15 cellular contexts compared by ENCODE assay signal in genomic region chr7:102993532-102994029, GRCh38.
DNase-seq lines count a peak whose midpoint lies in the region; ATAC-seq and TF ChIP-seq lines count a peak whose summit lies in the region.
"Had no signal": no experiment of that assay in that cellular context is flagged by ENCODE, and none has a peak within 500 bp of the region (broad histone marks: within the 10 kb centered on the region; RNA-seq: fewer than 3 reads in every experiment).

No MANE protein-coding gene starts in this region.

- H3K4me3 Mint-ChIP-seq in activated T-helper 17 cell treated with anti-CD3 and anti-CD28 coated beads, Interleukin-2, amount 50 U/mL, for 72 hours, result no peak overlapping the region
- no peak overlapping the region for H3K4me3 Mint-ChIP-seq in activated CD8-positive, alpha-beta T cell treated with anti-CD3 and anti-CD28 coated beads, Interleukin-2, amount 10 ng/mL, durations not matched to agents 7 days and 5 days
- H3K4me3 Mint-ChIP-seq: activated CD4-positive, alpha-beta T cell treated with anti-CD3 and anti-CD28 coated beads, Interleukin-2, amount 10 ng/mL, durations not matched to agents 7 days and 5 days; activated naive CD8-positive, alpha-beta T cell had no signal

- no peaks in the 10 kb centered on the region for H3K27me3 ChIP-seq in PC-9 (ENCODE audit: insufficient read depth, low read depth)
- H3K27me3 ChIP-seq in skeletal muscle satellite cell (ENCODE audit: control insufficient read depth, insufficient read depth, low read length), result no peaks in the 10 kb centered on the region
- H3K27me3 ChIP-seq: SJCRH30 had no signal

- CTCF ChIA-PET in PC-9 (lab: Charles Lee), result no interaction called here
- CTCF ChIA-PET in activated CD8-positive, alpha-beta T cell treated with anti-CD3 and anti-CD28 coated beads, Interleukin-2, amount 10 ng/mL, durations not matched to agents 7 days and 5 days (lab: Charles Lee), result no interaction called here

- H4K20me1 ChIP-seq in PC-9 (ENCODE audit: insufficient read depth), result no peaks in the 10 kb centered on the region

- no peaks in the 10 kb centered on the region for H3K9me2 ChIP-seq in PC-9 (ENCODE audit: insufficient read depth)

- no peak overlapping the region for H2AFZ ChIP-seq in PC-9

- BruUV-seq in PC-9 (replicated peaks; lab: Mats Ljungman, UMichigan), result no TSS peak

- no peaks in the 10 kb centered on the region for H3K36me3 Mint-ChIP-seq in activated T-helper 17 cell treated with anti-CD3 and anti-CD28 coated beads, Interleukin-2, amount 50 U/mL, for 72 hours (ENCODE audit: low read depth)
- H3K36me3 Mint-ChIP-seq in activated CD8-positive, alpha-beta T cell treated with anti-CD3 and anti-CD28 coated beads, Interleukin-2, amount 10 ng/mL, durations not matched to agents 7 days and 5 days (ENCODE audit: low read depth), result no peaks in the 10 kb centered on the region
- H3K36me3 Mint-ChIP-seq: activated naive CD8-positive, alpha-beta T cell had no signal

- peaks cover 29% of the 10 kb centered on the region for H3F3A ChIP-seq in PC-9 (ENCODE audit: insufficient read depth, low read depth)

- H3K4me3 ChIP-seq in PC-9 (no peak overlapping the region), fibroblast of the aortic adventitia (ENCODE audit: low read depth, low read length) (no peak overlapping the region), skeletal muscle satellite cell (ENCODE audit: low read length) (no peak overlapping the region)
- H3K4me3 ChIP-seq: mucosa of descending colon, SJCRH30 had no signal

- TF ChIP-seq CTCF in PC-9 (conservative IDR thresholded peaks at IDR 0.05) (no peak), fibroblast of the aortic adventitia (IDR thresholded peaks at IDR 0.05; ENCODE audit: insufficient read depth, low read length) (no peak)

- H3K79me2 ChIP-seq in PC-9 (ENCODE audit: low read depth), result no peaks in the 10 kb centered on the region

- H3K9ac ChIP-seq in skeletal muscle satellite cell (ENCODE audit: low read depth, low read length), result peak overlapping the region; percentile 7

- no peak for ATAC-seq in activated T-helper 17 cell treated with anti-CD3 and anti-CD28 coated beads, Interleukin-2, amount 50 U/mL, for 72 hours (replicated peaks)
- no peak for ATAC-seq in activated CD8-positive, alpha-beta T cell treated with anti-CD3 and anti-CD28 coated beads, Interleukin-2, amount 10 ng/mL, durations not matched to agents 7 days and 5 days

- H3K4me2 ChIP-seq in PC-9 (no peak overlapping the region), skeletal muscle satellite cell (ENCODE audit: low read length) (peak overlapping the region; percentile 2)

- H3K36me3 ChIP-seq in PC-9 (ENCODE audit: low read depth) (no peaks in the 10 kb centered on the region), skeletal muscle satellite cell (ENCODE audit: insufficient read depth, low read length) (no peaks in the 10 kb centered on the region)
- H3K36me3 ChIP-seq: SJCRH30 had no signal

- peak overlapping the region; percentile 79 for H3K27ac ChIP-seq in PC-9
- H3K27ac ChIP-seq: SJCRH30 had no signal

- H3K27ac Mint-ChIP-seq in activated T-helper 17 cell treated with anti-CD3 and anti-CD28 coated beads, Interleukin-2, amount 50 U/mL, for 72 hours, result no peak overlapping the region
- H3K27ac Mint-ChIP-seq in activated CD8-positive, alpha-beta T cell treated with anti-CD3 and anti-CD28 coated beads, Interleukin-2, amount 10 ng/mL, durations not matched to agents 7 days and 5 days, result no peak overlapping the region
- H3K27ac Mint-ChIP-seq: activated CD4-positive, alpha-beta T cell treated with anti-CD3 and anti-CD28 coated beads, Interleukin-2, amount 10 ng/mL, durations not matched to agents 7 days and 5 days; activated naive CD8-positive, alpha-beta T cell had no signal

- POLR2A ChIA-PET in PC-9 (lab: Charles Lee; ENCODE audit: unreplicated experiment), result no interaction called here
- POLR2A ChIA-PET in activated CD8-positive, alpha-beta T cell treated with anti-CD3 and anti-CD28 coated beads, Interleukin-2, amount 10 ng/mL, durations not matched to agents 7 days and 5 days (lab: Charles Lee), result no interaction called here

- peaks cover 3% of the 10 kb centered on the region for H3K27me3 Mint-ChIP-seq in activated T-helper 17 cell treated with anti-CD3 and anti-CD28 coated beads, Interleukin-2, amount 50 U/mL, for 72 hours
- H3K27me3 Mint-ChIP-seq in activated CD8-positive, alpha-beta T cell treated with anti-CD3 and anti-CD28 coated beads, Interleukin-2, amount 10 ng/mL, durations not matched to agents 7 days and 5 days (ENCODE audit: low read depth), result no peaks in the 10 kb centered on the region
- H3K27me3 Mint-ChIP-seq: activated CD4-positive, alpha-beta T cell treated with anti-CD3 and anti-CD28 coated beads, Interleukin-2, amount 10 ng/mL, durations not matched to agents 7 days and 5 days; activated naive CD8-positive, alpha-beta T cell had no signal

- peak; percentile 58 for DNase-seq in EH (ENCODE audit: low read depth)
- DNase-seq in PC-9, result no peak
- peak; percentile 98 for DNase-seq in fibroblast of the aortic adventitia (ENCODE audit: low read depth)
- DNase-seq in mucosa of gallbladder (ENCODE audit: low spot score), result no peak
- DNase-seq in retina, result no peak
- no peak for DNase-seq in activated CD8-positive, alpha-beta T cell treated with anti-CD3 and anti-CD28 coated beads, Interleukin-2, amount 10 ng/mL, durations not matched to agents 7 days and 5 days
- DNase-seq: activated CD4-positive, alpha-beta T cell treated with anti-CD3 and anti-CD28 coated beads, Interleukin-2, amount 10 ng/mL, durations not matched to agents 7 days and 5 days; DMS79; NCI-H2081 treated with DMSO at 0.1 percent for 48 hours; SJCRH30; stimulated activated CD4-positive, alpha-beta T cell treated with anti-CD3 and anti-CD28 coated beads, Interleukin-2, amount 100 ng/mL, for 48 hours had no signal

- H3K9me3 ChIP-seq in PC-9 (ENCODE audit: insufficient read depth, low read depth) (0 out of 2 replicates have a peak, but pooled peaks cover 8% of the 10 kb centered on the region), skeletal muscle satellite cell (replicated peaks; ENCODE audit: low read length) (no peaks in the 10 kb centered on the region)
- H3K9me3 ChIP-seq: mucosa of descending colon, SJCRH30 had no signal

- intact Hi-C loops in PC-9 (cut with micrococcal nuclease; ENCODE audit: unreplicated experiment), result loop anchor here (5.0 kb wide), 1 partner anchor 44 kb away; no protein-coding TSS in a partner anchor

- H3K4me1 Mint-ChIP-seq in activated T-helper 17 cell treated with anti-CD3 and anti-CD28 coated beads, Interleukin-2, amount 50 U/mL, for 72 hours, result no peaks in the 10 kb centered on the region
- no peaks in the 10 kb centered on the region for H3K4me1 Mint-ChIP-seq in activated CD8-positive, alpha-beta T cell treated with anti-CD3 and anti-CD28 coated beads, Interleukin-2, amount 10 ng/mL, durations not matched to agents 7 days and 5 days (ENCODE audit: low read depth)

- peaks cover 35% of the 10 kb centered on the region for H3K4me1 ChIP-seq in PC-9 (replicated peaks; ENCODE audit: insufficient read depth)
- peaks cover 52% of the 10 kb centered on the region for H3K4me1 ChIP-seq in skeletal muscle satellite cell (ENCODE audit: control insufficient read depth, insufficient read depth, low read length)

- no peaks in the 10 kb centered on the region for H3K9me3 Mint-ChIP-seq in activated T-helper 17 cell treated with anti-CD3 and anti-CD28 coated beads, Interleukin-2, amount 50 U/mL, for 72 hours
- no peaks in the 10 kb centered on the region for H3K9me3 Mint-ChIP-seq in activated CD8-positive, alpha-beta T cell treated with anti-CD3 and anti-CD28 coated beads, Interleukin-2, amount 10 ng/mL, durations not matched to agents 7 days and 5 days (ENCODE audit: insufficient read depth)
- H3K9me3 Mint-ChIP-seq: activated CD4-positive, alpha-beta T cell treated with anti-CD3 and anti-CD28 coated beads, Interleukin-2, amount 10 ng/mL, durations not matched to agents 7 days and 5 days had no signal

Comparison
In these comparisons a context has a peak if more than half of its experiments do, and no peak if none do; other contexts are left out.
1. DNase-seq: peak in EH (single experiment) and fibroblast of the aortic adventitia (single experiment); none in PC-9 (0 of 2), mucosa of gallbladder (single experiment), retina (single experiment) and activated CD8-positive, alpha-beta T cell treated with anti-CD3 and anti-CD28 coated beads, Interleukin-2, amount 10 ng/mL, durations not matched to agents 7 days and 5 days (single experiment).